15 cellular contexts compared by ENCODE assay signal in the genomic region with DNA sequence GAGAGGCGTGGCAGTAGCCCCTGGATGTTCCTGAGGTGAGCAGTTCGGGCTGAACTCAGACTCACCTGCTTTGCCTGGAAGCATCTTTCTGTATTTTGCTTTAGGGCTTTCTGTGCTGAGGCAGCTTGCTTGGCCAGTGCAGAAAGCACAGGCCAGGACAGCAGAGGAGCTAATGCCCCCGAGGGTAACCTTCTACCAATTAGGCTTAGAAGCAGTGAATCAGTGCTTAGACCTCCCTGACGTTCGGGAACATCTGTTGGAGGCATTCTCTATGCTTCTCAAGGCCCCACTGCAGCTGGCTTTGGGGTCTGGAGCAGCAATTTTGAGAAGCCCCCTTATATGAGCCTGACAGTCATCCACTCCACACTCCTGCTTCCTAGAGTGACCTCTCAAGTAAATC.
DNase-seq lines count a peak whose midpoint lies in the region; ATAC-seq, FAIRE-seq and TF ChIP-seq lines count a peak whose summit lies in the region.
"Had no signal": no experiment of that assay in that cellular context is flagged by ENCODE, and none has a peak within 500 bp of the region (broad histone marks: within the 10 kb centered on the region; RNA-seq: fewer than 3 reads in every experiment).

No MANE protein-coding gene starts in this region.

- no peak for TF ChIP-seq CTCF in type B pancreatic cell (conservative IDR thresholded peaks at IDR 0.05)

- no peak for DNase-seq in activated T-cell treated with anti-CD3 and anti-CD28 coated beads, Interleukin-2, amount 50 U/mL, for 72 hours
- DNase-seq in activated T-cell treated with anti-CD3 and anti-CD28 coated beads for 4 hours, result no peak
- no peak for DNase-seq in GM12891 (ENCODE audit: insufficient read length, low spot score)
- DNase-seq in activated T-helper 2 cell treated with anti-CD3 and anti-CD28 coated beads, Interferon-gamma antibody, Interleukin-2, Interleukin-4, amounts not matched to agents 10 μg/mL and 5 μg/mL and 100 μg/mL, durations not matched to agents 14 hours and 24 hours and 36 hours (ENCODE audit: low spot score), result no peak
- no peak for DNase-seq in type B pancreatic cell (ENCODE audit: extremely low spot score, unreplicated experiment)
- DNase-seq: ACHN; CD4-positive, alpha-beta T cell; DMS53; GOT3; NCI-H1930; NCI-H69 had no signal

- no peak for TF ChIP-seq POLR2A in GM12891 (IDR thresholded peaks at IDR 0.05; ENCODE audit: low read depth, low read length)

- peak overlapping the region; percentile 87 for H3K27ac Mint-ChIP-seq in activated T-cell treated with anti-CD3 and anti-CD28 coated beads, Interleukin-2, amount 50 U/mL, for 72 hours
- H3K27ac Mint-ChIP-seq in activated T-helper 2 cell treated with anti-CD3 and anti-CD28 coated beads, Interferon-gamma antibody, Interleukin-2, Interleukin-4, amounts not matched to agents 10 μg/mL and 5 μg/mL and 100 μg/mL, durations not matched to agents 14 hours and 24 hours and 36 hours, result peak overlapping the region; percentile 77
- H3K27ac Mint-ChIP-seq in stimulated activated memory B cell treated with anti-CD40 and anti-IgM and Interleukin-4, amounts not matched to agents 10 μg/mL and 1 μg/mL and 100 μg/mL, for 72 hours, result peak overlapping the region; percentile 75
- H3K27ac Mint-ChIP-seq in type B pancreatic cell, result no peak overlapping the region

- H3K27me3 Mint-ChIP-seq in activated T-cell treated with anti-CD3 and anti-CD28 coated beads, Interleukin-2, amount 50 U/mL, for 72 hours (ENCODE audit: low read depth), result no peaks in the 10 kb centered on the region
- no peaks in the 10 kb centered on the region for H3K27me3 Mint-ChIP-seq in activated T-helper 2 cell treated with anti-CD3 and anti-CD28 coated beads, Interferon-gamma antibody, Interleukin-2, Interleukin-4, amounts not matched to agents 10 μg/mL and 5 μg/mL and 100 μg/mL, durations not matched to agents 14 hours and 24 hours and 36 hours (ENCODE audit: low read depth)
- peaks cover 14% of the 10 kb centered on the region for H3K27me3 Mint-ChIP-seq in stimulated activated memory B cell treated with anti-CD40 and anti-IgM and Interleukin-4, amounts not matched to agents 10 μg/mL and 1 μg/mL and 100 μg/mL, for 72 hours
- H3K27me3 Mint-ChIP-seq in type B pancreatic cell, result no peaks in the 10 kb centered on the region
- H3K27me3 Mint-ChIP-seq: CD4-positive, alpha-beta T cell had no signal

- peaks cover 74% of the 10 kb centered on the region for H3K4me1 Mint-ChIP-seq in activated T-cell treated with anti-CD3 and anti-CD28 coated beads, Interleukin-2, amount 50 U/mL, for 72 hours (ENCODE audit: low read depth)
- H3K4me1 Mint-ChIP-seq in activated T-helper 2 cell treated with anti-CD3 and anti-CD28 coated beads, Interferon-gamma antibody, Interleukin-2, Interleukin-4, amounts not matched to agents 10 μg/mL and 5 μg/mL and 100 μg/mL, durations not matched to agents 14 hours and 24 hours and 36 hours (ENCODE audit: low read depth), result peaks cover 29% of the 10 kb centered on the region
- H3K4me1 Mint-ChIP-seq in stimulated activated memory B cell treated with anti-CD40 and anti-IgM and Interleukin-4, amounts not matched to agents 10 μg/mL and 1 μg/mL and 100 μg/mL, for 72 hours, result peaks cover 42% of the 10 kb centered on the region
- no peaks in the 10 kb centered on the region for H3K4me1 Mint-ChIP-seq in type B pancreatic cell (ENCODE audit: unreplicated experiment)

- no peak for ATAC-seq in activated T-cell treated with anti-CD3 and anti-CD28 coated beads, Interleukin-2, amount 50 U/mL, for 72 hours (replicated peaks in 1 of 2)
- no peak for ATAC-seq in stimulated activated memory B cell treated with anti-CD40 and anti-IgM and Interleukin-4, amounts not matched to agents 10 μg/mL and 1 μg/mL and 100 μg/mL, for 72 hours
- no peak for ATAC-seq in GM19467 (IDR thresholded peaks at IDR 0.05; ENCODE audit: unreplicated experiment)

- peak; percentile 68 for FAIRE-seq in GM12891 (lab: Jason Lieb, UNC)
- FAIRE-seq: HTR-8/SVneo had no signal

- peak overlapping the region; percentile 75 to 76 for H3K4me3 Mint-ChIP-seq in activated T-cell treated with anti-CD3 and anti-CD28 coated beads, Interleukin-2, amount 50 U/mL, for 72 hours
- H3K4me3 Mint-ChIP-seq in activated T-helper 2 cell treated with anti-CD3 and anti-CD28 coated beads, Interferon-gamma antibody, Interleukin-2, Interleukin-4, amounts not matched to agents 10 μg/mL and 5 μg/mL and 100 μg/mL, durations not matched to agents 14 hours and 24 hours and 36 hours (ENCODE audit: low read depth), result no peak overlapping the region
- no peak overlapping the region for H3K4me3 Mint-ChIP-seq in stimulated activated memory B cell treated with anti-CD40 and anti-IgM and Interleukin-4, amounts not matched to agents 10 μg/mL and 1 μg/mL and 100 μg/mL, for 72 hours
- H3K4me3 Mint-ChIP-seq in type B pancreatic cell, result no peak overlapping the region
- H3K4me3 Mint-ChIP-seq: CD4-positive, alpha-beta T cell had no signal

- intact Hi-C loops in activated T-helper 2 cell treated with anti-CD3 and anti-CD28 coated beads, Interferon-gamma antibody, Interleukin-2, Interleukin-4, amounts not matched to agents 10 μg/mL and 5 μg/mL and 100 μg/mL, durations not matched to agents 14 hours and 24 hours and 36 hours (cut with micrococcal nuclease), result loop anchor here (5.0 kb wide), 1 partner anchor 33 kb away; no protein-coding TSS in a partner anchor

- peaks cover 0 to 4% of the 10 kb centered on the region in 2 donors for H3K9me3 Mint-ChIP-seq in activated T-cell treated with anti-CD3 and anti-CD28 coated beads, Interleukin-2, amount 50 U/mL, for 72 hours
- H3K9me3 Mint-ChIP-seq in activated T-helper 2 cell treated with anti-CD3 and anti-CD28 coated beads, Interferon-gamma antibody, Interleukin-2, Interleukin-4, amounts not matched to agents 10 μg/mL and 5 μg/mL and 100 μg/mL, durations not matched to agents 14 hours and 24 hours and 36 hours, result no peaks in the 10 kb centered on the region
- peaks cover 2% of the 10 kb centered on the region for H3K9me3 Mint-ChIP-seq in stimulated activated memory B cell treated with anti-CD40 and anti-IgM and Interleukin-4, amounts not matched to agents 10 μg/mL and 1 μg/mL and 100 μg/mL, for 72 hours
- H3K9me3 Mint-ChIP-seq in type B pancreatic cell, result peaks cover 5% of the 10 kb centered on the region
- H3K9me3 Mint-ChIP-seq: CD4-positive, alpha-beta T cell; IgD-negative memory B cell had no signal

- peaks cover 0 to 2% of the 10 kb centered on the region in 2 donors for H3K36me3 Mint-ChIP-seq in activated T-cell treated with anti-CD3 and anti-CD28 coated beads, Interleukin-2, amount 50 U/mL, for 72 hours (ENCODE audit: insufficient read depth in 2 of 2)
- H3K36me3 Mint-ChIP-seq in activated T-helper 2 cell treated with anti-CD3 and anti-CD28 coated beads, Interferon-gamma antibody, Interleukin-2, Interleukin-4, amounts not matched to agents 10 μg/mL and 5 μg/mL and 100 μg/mL, durations not matched to agents 14 hours and 24 hours and 36 hours (ENCODE audit: low read depth), result no peaks in the 10 kb centered on the region
- H3K36me3 Mint-ChIP-seq in stimulated activated memory B cell treated with anti-CD40 and anti-IgM and Interleukin-4, amounts not matched to agents 10 μg/mL and 1 μg/mL and 100 μg/mL, for 72 hours, result no peaks in the 10 kb centered on the region
- H3K36me3 Mint-ChIP-seq in type B pancreatic cell, result no peaks in the 10 kb centered on the region

TF ChIP-seq in GM12891, 5 proteins besides CTCF, POLR2A, EP300 and RAD21:
- no peak for TF ChIP-seq POU2F2 (IDR thresholded peaks at IDR 0.05; ENCODE audit: low read depth, low read length)
- no peak for TF ChIP-seq PAX5 (IDR thresholded peaks at IDR 0.05; ENCODE audit: insufficient read depth, low read length, severe bottlenecking)
- no peak for TF ChIP-seq SPI1 (IDR thresholded peaks at IDR 0.05; ENCODE audit: low read depth, low read length)

Comparison
In these comparisons a context has a peak if more than half of its experiments do, and no peak if none do; other contexts are left out.
1. H3K4me3 Mint-ChIP-seq: peak in activated T-cell treated with anti-CD3 and anti-CD28 coated beads, Interleukin-2, amount 50 U/mL, for 72 hours (2 of 2); none in activated T-helper 2 cell treated with anti-CD3 and anti-CD28 coated beads, Interferon-gamma antibody, Interleukin-2, Interleukin-4, amounts not matched to agents 10 μg/mL and 5 μg/mL and 100 μg/mL, durations not matched to agents 14 hours and 24 hours and 36 hours (single experiment), stimulated activated memory B cell treated with anti-CD40 and anti-IgM and Interleukin-4, amounts not matched to agents 10 μg/mL and 1 μg/mL and 100 μg/mL, for 72 hours (single experiment) and type B pancreatic cell (single experiment).